1 cellular context compared by ENCODE assay signal in the genomic region with DNA sequence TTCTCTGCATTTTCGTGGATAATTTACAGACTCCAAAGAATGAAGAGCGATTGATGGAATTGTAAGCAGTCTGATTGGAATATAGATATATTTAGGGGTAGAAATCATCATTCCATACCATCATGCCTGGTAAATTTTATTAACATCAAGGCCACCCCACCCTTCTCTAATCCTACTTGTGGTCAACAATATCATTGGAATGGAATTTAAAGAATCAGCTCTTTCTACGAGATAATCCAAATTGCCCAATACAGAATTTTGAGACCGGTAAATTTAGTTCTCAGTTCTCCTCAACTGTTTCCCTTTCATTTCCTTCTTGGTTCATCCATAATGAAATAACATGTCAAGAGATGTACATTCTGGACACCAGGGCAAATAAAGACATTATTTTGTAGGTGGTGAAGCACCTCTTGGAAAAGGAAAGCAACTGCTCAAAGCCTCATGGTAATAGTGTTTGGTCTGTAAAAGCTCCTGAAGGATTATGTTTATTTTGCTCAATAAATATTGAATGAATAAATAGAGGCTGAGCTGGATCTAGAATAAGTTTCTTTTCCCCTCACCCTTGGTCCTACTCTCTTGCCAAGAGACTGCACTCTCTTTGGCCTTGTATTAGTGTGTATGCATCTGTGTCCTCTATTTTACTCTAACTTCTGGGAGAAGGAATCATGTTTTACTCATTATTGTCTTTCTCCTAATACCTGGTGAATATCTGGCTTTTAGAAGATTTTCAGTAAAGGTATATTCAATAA.
TF ChIP-seq lines count a peak whose summit lies in the region.

No MANE protein-coding gene starts in this region.

TF ChIP-seq in SK-N-SH, 30 proteins besides CTCF, POLR2A, EP300 and RAD21 (continued from another document):
- TF ChIP-seq FOSL2 (IDR thresholded peaks at IDR 0.05; ENCODE audit: borderline replicate concordance, low read depth) = peak; percentile 32; the same call in 1 of the 2 replicates
- TF ChIP-seq ELF1 (IDR thresholded peaks at IDR 0.05) = no peak
- TF ChIP-seq POLR2AphosphoS5 (IDR thresholded peaks at IDR 0.05; ENCODE audit: low read depth, low read length) = no peak
- TF ChIP-seq MEF2A (IDR thresholded peaks at IDR 0.05; ENCODE audit: borderline replicate concordance, low read depth) = no peak
- TF ChIP-seq TAF1 (IDR thresholded peaks at IDR 0.05; ENCODE audit: borderline replicate concordance, low read depth, low read length) = no peak
- no peak for TF ChIP-seq FOXM1 (IDR thresholded peaks at IDR 0.05; ENCODE audit: low read depth)
- TF ChIP-seq, protein P1, sequence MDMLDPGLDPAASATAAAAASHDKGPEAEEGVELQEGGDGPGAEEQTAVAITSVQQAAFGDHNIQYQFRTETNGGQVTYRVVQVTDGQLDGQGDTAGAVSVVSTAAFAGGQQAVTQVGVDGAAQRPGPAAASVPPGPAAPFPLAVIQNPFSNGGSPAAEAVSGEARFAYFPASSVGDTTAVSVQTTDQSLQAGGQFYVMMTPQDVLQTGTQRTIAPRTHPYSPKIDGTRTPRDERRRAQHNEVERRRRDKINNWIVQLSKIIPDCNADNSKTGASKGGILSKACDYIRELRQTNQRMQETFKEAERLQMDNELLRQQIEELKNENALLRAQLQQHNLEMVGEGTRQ (IDR thresholded peaks at IDR 0.05; ENCODE audit: borderline replicate concordance, low read depth, low read length) = no peak
- TF ChIP-seq GATA2 (CRISPR knock-in tag; IDR thresholded peaks at IDR 0.05) = no peak
